ENCODE assay signal across 8 cellular contexts in genomic region chr1:35807614-35808375, GRCh38. TPM values are rescaled to one million over a fixed set of nuclear protein-coding genes. Genes with fewer than 3 reads are reported as not detected.
A peak's percentile ranks its signal among the peaks of the same experiment; 100 is the strongest.
DNase-seq lines count a peak whose midpoint lies in the region; ATAC-seq and TF ChIP-seq lines count a peak whose summit lies in the region.

TSS of gene AGO4 (plus strand) at chr1:35808016. CDS start at chr1:35808417, 401 bp downstream.

- H3K9me3 ChIP-seq in SJSA1 (replicated peaks) (no peaks in the 10 kb centered on the region), uterus (no peaks in the 10 kb centered on the region)

- peak; percentile 47 for ATAC-seq in HG03108 (IDR thresholded peaks at IDR 0.05; ENCODE audit: unreplicated experiment)
- no peak for ATAC-seq in GM19395 (IDR thresholded peaks at IDR 0.05; ENCODE audit: unreplicated experiment)

- H3K4me1 ChIP-seq in SJSA1 (replicated peaks), result peaks cover 18% of the 10 kb centered on the region
- no peaks in the 10 kb centered on the region for H3K4me1 ChIP-seq in uterus

- no peaks in the 10 kb centered on the region for H3K27me3 ChIP-seq in SJSA1 (replicated peaks)
- H3K27me3 ChIP-seq in uterus, result no peaks in the 10 kb centered on the region

- peak within 1 kb of the TSS; percentile 67 for H3K27ac ChIP-seq in SJSA1
- H3K27ac ChIP-seq in uterus, result peak within 1 kb of the TSS; percentile 84 to 92

- H3K4me3 ChIP-seq in SJSA1 (peak within 1 kb of the TSS; percentile 91), uterus (peak within 1 kb of the TSS; percentile 66 to 76)

- H3K36me3 ChIP-seq in SJSA1 (peaks cover 10% of the 10 kb centered on the region), uterus (no peaks in the 10 kb centered on the region)

- TF ChIP-seq CTCF in uterus (IDR thresholded peaks at IDR 0.05), result peak in 3 of 4 experiments; percentile 7 to 51 (median 34)

- TF ChIP-seq POLR2A in uterus (IDR thresholded peaks at IDR 0.05), result peak in 1 of 2 donors; percentile 8

- DNase-seq in DMS53 (lab: John Stamatoyannopoulos, UW) (peak; percentile 74), SJSA1 (ENCODE audit: low read depth in 1 of 2, low spot score in 2 of 2) (peak; percentile 49 to 57), amygdala (lab: John Stamatoyannopoulos, UW) (peak in 42 of 56 donors; percentile 7 to 76 (median 38)), cardiac septum (ENCODE audit: low spot score) (peak; percentile 85), nucleus accumbens (lab: John Stamatoyannopoulos, UW) (peak in 44 of 56 donors; percentile 10 to 74 (median 44)), uterus (peak; percentile 41 to 56)

- intact Hi-C loops in cardiac septum (cut with DNase I), result no loop called here
- intact Hi-C loops in uterus (cut with DNase I; ENCODE audit: low total_unique reads), result no loop called here

RNA-seq across cellular contexts. Expression of gene AGO4, which starts in this region (rescaled TPM):
- 5.4 and 7.2 TPM in 2 replicates for total RNA-seq in SJSA1 (2014; rRNA removed; shearing (Covaris generic))
- 23.9 TPM for total RNA-seq in cardiac septum
- total RNA-seq in uterus, result 10 to 100 TPM; 10.8 to 23.6 (median 17.7) TPM
